In genomic region chr20:63709149-63709527, GRCh38 we compare ENCODE assay signal across 9 cellular contexts. TPM values are rescaled to one million over a fixed set of nuclear protein-coding genes. Genes with fewer than 3 reads are reported as not detected.
DNase-seq lines count a peak whose midpoint lies in the region; ATAC-seq and TF ChIP-seq lines count a peak whose summit lies in the region.
"Had no signal": no experiment of that assay in that cellular context is flagged by ENCODE, and none has a peak within 500 bp of the region (broad histone marks: within the 10 kb centered on the region; RNA-seq: fewer than 3 reads in every experiment).

No MANE protein-coding gene starts in this region.

- no peak overlapping the region for H3K27ac ChIP-seq in duodenal mucosa (ENCODE audit: low read depth, low read length)

- peak overlapping the region; percentile 92 for H3K4me2 ChIP-seq in Loucy (ENCODE audit: low read depth, low read length, poor library complexity, severe bottlenecking)

- H3K9me3 Mint-ChIP-seq in CD14-positive monocyte (peaks cover 0 to 8% (median 4%) of the 10 kb centered on the region in 7 donors), neural crest cell (peaks cover 4% of the 10 kb centered on the region)

- peaks cover 32% of the 10 kb centered on the region for H3K4me1 ChIP-seq in Loucy (ENCODE audit: insufficient read depth, low read length, poor library complexity, severe bottlenecking)
- peaks cover 22 to 23% of the 10 kb centered on the region in 2 donors for H3K4me1 ChIP-seq in duodenal mucosa (ENCODE audit: control insufficient read depth in 1 of 2, insufficient read depth in 2 of 2, low read length in 2 of 2)

- peaks cover 25% of the 10 kb centered on the region for H3K36me3 ChIP-seq in Loucy (ENCODE audit: insufficient read depth, low read length)
- H3K36me3 ChIP-seq in duodenal mucosa (ENCODE audit: control insufficient read depth in 1 of 2, insufficient read depth in 2 of 2, low read length in 2 of 2) = peaks cover 13 to 42% of the 10 kb centered on the region in 2 donors

- no peak for DNase-seq in CD14-positive monocyte (ENCODE audit: low spot score)
- DNase-seq in neural crest cell (ENCODE audit: low read depth, low spot score) = no peak
- DNase-seq in NCI-H128 (lab: John Stamatoyannopoulos, UW; ENCODE audit: unreplicated experiment) = no peak
- no peak for DNase-seq in stimulated activated CD4-positive, alpha-beta T cell treated with anti-CD3 and anti-CD28 coated beads, Interleukin-4, amount 100 ng/mL, for 1 hour
- no peak for DNase-seq in hippocampal formation (lab: John Stamatoyannopoulos, UW)
- DNase-seq: SIG-M5 had no signal

- no peaks in the 10 kb centered on the region for H3K9me2 ChIP-seq in Loucy (replicated peaks; ENCODE audit: low read depth, low read length)

- no peak for ATAC-seq in GM19395 (IDR thresholded peaks at IDR 0.05; ENCODE audit: unreplicated experiment)

- no peak overlapping the region for H2AFZ ChIP-seq in Loucy (ENCODE audit: low read length)

- peaks cover 54 to 77% of the 10 kb centered on the region in 2 donors for H3K36me3 Mint-ChIP-seq in CD14-positive monocyte
- peaks cover 22% of the 10 kb centered on the region for H3K36me3 Mint-ChIP-seq in neural crest cell (ENCODE audit: low read depth)

- no peaks in the 10 kb centered on the region for H3K9me3 ChIP-seq in Loucy (ENCODE audit: insufficient read depth, low read depth, low read length)
- no peaks in the 10 kb centered on the region for H3K9me3 ChIP-seq in duodenal mucosa (ENCODE audit: control insufficient read depth in 1 of 2, low read length in 2 of 2)

- intact Hi-C loops in CD14-positive monocyte (cut with micrococcal nuclease) = loop anchor here (2.0 to 5.0 kb wide), 4 partner anchors 32 to 248 kb away; partner anchors contain the start of genes RTEL1 (in 2 of the 2) and UCKL1 (in 1 of the 2)

- peaks cover 37% of the 10 kb centered on the region for H4K20me1 ChIP-seq in Loucy (ENCODE audit: insufficient read depth, low read length, poor library complexity, severe bottlenecking)

- H3K4me1 Mint-ChIP-seq in CD14-positive monocyte (peaks cover 34% of the 10 kb centered on the region), neural crest cell (peaks cover 24% of the 10 kb centered on the region)

- H3K27me3 ChIP-seq in Loucy (ENCODE audit: insufficient read depth, low read length, poor library complexity, severe bottlenecking) (peaks cover 4% of the 10 kb centered on the region), duodenal mucosa (ENCODE audit: control insufficient read depth in 1 of 2, insufficient read depth in 2 of 2, low read length in 2 of 2) (no peaks in the 10 kb centered on the region)

- peaks cover 0 to 3% (median 0%) of the 10 kb centered on the region in 3 donors for H3K27me3 Mint-ChIP-seq in CD14-positive monocyte (ENCODE audit: low read depth in 3 of 3)
- H3K27me3 Mint-ChIP-seq in neural crest cell (ENCODE audit: low read depth) = no peaks in the 10 kb centered on the region

- no peaks in the 10 kb centered on the region for H3F3A ChIP-seq in Loucy (ENCODE audit: low read depth)

- H3K79me2 ChIP-seq in Loucy (ENCODE audit: insufficient read depth, low read length) = peaks cover 96% of the 10 kb centered on the region

- H3K4me3 ChIP-seq in Loucy (ENCODE audit: low read length, poor library complexity, severe bottlenecking) = peak overlapping the region; percentile 96
- H3K4me3 ChIP-seq in duodenal mucosa (ENCODE audit: low read depth in 1 of 2, low read length in 2 of 2) = peak overlapping the region; percentile 81 to 89

- H3K9ac ChIP-seq in Loucy (ENCODE audit: low read depth, low read length, poor library complexity, severe bottlenecking) (peak overlapping the region; percentile 93), duodenal mucosa (ENCODE audit: low read depth in 1 of 2, low read length in 2 of 2) (no peak overlapping the region)

- peak overlapping the region; percentile 82 to 86 for H3K4me3 Mint-ChIP-seq in CD14-positive monocyte
- H3K4me3 Mint-ChIP-seq in neural crest cell = peak overlapping the region; percentile 72

- TF ChIP-seq CTCF in CD14-positive monocyte (IDR thresholded peaks at IDR 0.05) = no peak
- TF ChIP-seq CTCF in Loucy (conservative IDR thresholded peaks at IDR 0.05; ENCODE audit: low read length) = no peak
- no peak for TF ChIP-seq CTCF in neural crest cell (conservative IDR thresholded peaks at IDR 0.05)

- H3K27ac Mint-ChIP-seq in CD14-positive monocyte (peak overlapping the region in 3 of 7 donors; percentile 15 to 30 (median 26)), neural crest cell (ENCODE audit: unreplicated experiment) (no peak overlapping the region)

RNA-seq across cellular contexts. Expression of gene ZGPAT, which starts 1.3 kb away (rescaled TPM):
- 10 to 100 TPM; 24.2 to 28.3 TPM for polyA plus RNA-seq in CD14-positive monocyte
- 31.3 and 32.1 TPM in 2 replicates for total RNA-seq in neural crest cell

RNA-seq across cellular contexts. Expression of gene ARFRP1, which starts 1.4 kb away (rescaled TPM):
- polyA plus RNA-seq in CD14-positive monocyte = 10 to 100 TPM; 18.2 to 20.7 TPM
- total RNA-seq in neural crest cell = 41.0 and 42.1 TPM in 2 replicates

RNA-seq across cellular contexts. Expression of gene TNFRSF6B, which starts 12.7 kb away (rescaled TPM):
- polyA plus RNA-seq in CD14-positive monocyte = not detected
- not detected in 2 replicates for total RNA-seq in neural crest cell

RNA-seq across cellular contexts. Expression of gene LIME1, which starts 27.3 kb away (rescaled TPM):
- under 1 TPM; 0.39 to 0.62 TPM for polyA plus RNA-seq in CD14-positive monocyte
- total RNA-seq in neural crest cell = 16.5 and 17.6 TPM in 2 replicates

RNA-seq across cellular contexts. Expression of gene SLC2A4RG, which starts 30.4 kb away (rescaled TPM):
- 1 to 10 TPM in 1 of 2 donors, under 1 TPM in 1; 0.46 to 1.5 TPM for polyA plus RNA-seq in CD14-positive monocyte
- 73.3 and 79.1 TPM in 2 replicates for total RNA-seq in neural crest cell
